ENCODE assay signal across 11 cellular contexts in genomic region chr1:155463865-155464264, GRCh38.
DNase-seq lines count a peak whose midpoint lies in the region; ATAC-seq and TF ChIP-seq lines count a peak whose summit lies in the region.
"Had no signal": no experiment of that assay in that cellular context is flagged by ENCODE, and none has a peak within 500 bp of the region (broad histone marks: within the 10 kb centered on the region; RNA-seq: fewer than 3 reads in every experiment).

No MANE protein-coding gene starts in this region.

- TF ChIP-seq CTCF in SK-N-SH (IDR thresholded peaks at IDR 0.05), result no peak

- H3K4me1 Mint-ChIP-seq in stimulated activated effector memory CD8-positive, alpha-beta T cell treated with anti-CD3 and anti-CD28 coated beads, Interleukin-12 subunit alpha, Interleukin-12 subunit beta, amount 100 ng/mL, for 72 hours, result peaks cover 23% of the 10 kb centered on the region

- no peaks in the 10 kb centered on the region for H3K27me3 ChIP-seq in SK-N-SH (ENCODE audit: insufficient read depth)

- CTCF ChIA-PET in SK-N-SH (lab: Yijun Ruan, JAX), result interaction anchor here (1.0 to 1.7 kb wide), 2 partner anchors 9 to 12 kb away, joined by 3 to 4 read pairs; no protein-coding TSS in a partner anchor

- no peak for TF ChIP-seq RAD21 in SK-N-SH (IDR thresholded peaks at IDR 0.05; ENCODE audit: low read length)

- no peaks in the 10 kb centered on the region for H3K9me3 Mint-ChIP-seq in stimulated activated effector memory CD8-positive, alpha-beta T cell treated with anti-CD3 and anti-CD28 coated beads, Interleukin-12 subunit alpha, Interleukin-12 subunit beta, amount 100 ng/mL, for 72 hours
- H3K9me3 Mint-ChIP-seq: central memory CD8-positive, alpha-beta T cell had no signal

- peak overlapping the region; percentile 13 for H3K27ac Mint-ChIP-seq in stimulated activated effector memory CD8-positive, alpha-beta T cell treated with anti-CD3 and anti-CD28 coated beads, Interleukin-12 subunit alpha, Interleukin-12 subunit beta, amount 100 ng/mL, for 72 hours

- peaks cover 30% of the 10 kb centered on the region for H3K36me3 Mint-ChIP-seq in stimulated activated effector memory CD8-positive, alpha-beta T cell treated with anti-CD3 and anti-CD28 coated beads, Interleukin-12 subunit alpha, Interleukin-12 subunit beta, amount 100 ng/mL, for 72 hours

- no peak overlapping the region for H3K4me3 ChIP-seq in SK-N-SH (ENCODE audit: low read depth in 2 of 2, low read length in 1 of 2)
- H3K4me3 ChIP-seq: K562 had no signal

- no peaks in the 10 kb centered on the region for H3K9me3 ChIP-seq in SK-N-SH

- POLR2A ChIA-PET in SK-N-SH (lab: Yijun Ruan, JAX), result no interaction called here

- ATAC-seq in stimulated activated effector memory CD8-positive, alpha-beta T cell treated with anti-CD3 and anti-CD28 coated beads, Interleukin-12 subunit alpha, Interleukin-12 subunit beta, amount 100 ng/mL, for 72 hours, result no peak
- ATAC-seq in GM21717 (IDR thresholded peaks at IDR 0.05; ENCODE audit: unreplicated experiment) (no peak), GM19397 (IDR thresholded peaks at IDR 0.05; ENCODE audit: unreplicated experiment) (no peak)
- ATAC-seq: K562 had no signal

- peak in 1 of 2 experiments; percentile 15; a peak in 1 of 4 replicates for TF ChIP-seq EP300 in SK-N-SH (IDR thresholded peaks at IDR 0.05; ENCODE audit: borderline replicate concordance in 1 of 2, low read depth in 1 of 2, low read length in 1 of 2)

- 23% methylated on average over 2 of the region's 2 CpGs for WGBS in SK-N-SH (ENCODE audit: low lambda C conversion rate)

- H2AFZ ChIP-seq in SK-N-SH (ENCODE audit: low read depth), result no peak overlapping the region

- peaks cover 33 to 37% of the 10 kb centered on the region in 2 experiments; a peak in 2 of 4 replicates for H3K4me1 ChIP-seq in SK-N-SH (ENCODE audit: control insufficient read depth in 1 of 2, insufficient read depth in 2 of 2, low read depth in 1 of 2, low read length in 1 of 2)

- peaks cover 12 to 26% of the 10 kb centered on the region in 2 experiments for H3K36me3 ChIP-seq in SK-N-SH (replicated peaks in 1 of 2; ENCODE audit: control insufficient read depth in 1 of 2, insufficient read depth in 2 of 2, low read length in 1 of 2)

- no peaks in the 10 kb centered on the region for H3K9me2 ChIP-seq in SK-N-SH

- peaks cover 74% of the 10 kb centered on the region for H3K79me2 ChIP-seq in SK-N-SH (ENCODE audit: insufficient read depth)

- peaks cover 52% of the 10 kb centered on the region for H3F3A ChIP-seq in SK-N-SH (replicated peaks; ENCODE audit: insufficient read depth)

- H3K4me3 Mint-ChIP-seq in stimulated activated effector memory CD8-positive, alpha-beta T cell treated with anti-CD3 and anti-CD28 coated beads, Interleukin-12 subunit alpha, Interleukin-12 subunit beta, amount 100 ng/mL, for 72 hours, result no peak overlapping the region
- H3K4me3 Mint-ChIP-seq: central memory CD8-positive, alpha-beta T cell had no signal

- no peak overlapping the region for H3K4me2 ChIP-seq in SK-N-SH

- in situ Hi-C loops in G401 (cut with HindIII; ENCODE audit: low sequenced_read_pairs), result no loop called here

- DNase-seq in ELR (ENCODE audit: low read depth) (peak; percentile 83), SK-N-SH (no peak), fibroblast of the conjunctiva (ENCODE audit: low read depth) (peak; percentile 70), G401 (ENCODE audit: low spot score) (no peak)
- no peak for DNase-seq in stimulated activated effector memory CD8-positive, alpha-beta T cell treated with anti-CD3 and anti-CD28 coated beads, Interleukin-12 subunit alpha, Interleukin-12 subunit beta, amount 100 ng/mL, for 72 hours (ENCODE audit: low spot score in 2 of 2)
- DNase-seq: hypothalamus, NCI-H524 treated with DMSO at 0.1 percent for 48 hours had no signal

- H4K20me1 ChIP-seq in SK-N-SH (ENCODE audit: insufficient read depth), result 0 out of 2 replicates have a peak, but pooled peaks cover 4% of the 10 kb centered on the region

- H3K27ac ChIP-seq in SK-N-SH (ENCODE audit: low read depth in 2 of 2, low read length in 1 of 2), result peak overlapping the region; percentile 75 to 97

- peak overlapping the region; percentile 38; the same call in 1 of the 2 replicates for H3K9ac ChIP-seq in SK-N-SH

TF ChIP-seq in SK-N-SH, 30 proteins besides CTCF, POLR2A, EP300 and RAD21 (continues in another document):
- TF ChIP-seq IRF3 (IDR thresholded peaks at IDR 0.05; ENCODE audit: low read depth, low read length), result no peak
- TF ChIP-seq POLR2AphosphoS5 (IDR thresholded peaks at IDR 0.05; ENCODE audit: low read depth, low read length), result no peak; the same call in 1 of the 2 replicates
- no peak for TF ChIP-seq CHD2 (IDR thresholded peaks at IDR 0.05; ENCODE audit: low read length, partially characterized antibody)
- TF ChIP-seq USF2 (IDR thresholded peaks at IDR 0.05; ENCODE audit: borderline replicate concordance, low read depth, low read length), result no peak
- 0 out of 2 replicates have a peak, but pooled peaks have one; percentile 8 for TF ChIP-seq NFIC (IDR thresholded peaks at IDR 0.05; ENCODE audit: borderline replicate concordance)
- peak; percentile 77; the same call in 1 of the 2 replicates for TF ChIP-seq FOSL2 (IDR thresholded peaks at IDR 0.05; ENCODE audit: borderline replicate concordance, low read depth)
- TF ChIP-seq JUND (IDR thresholded peaks at IDR 0.05), result peak; percentile 68
- no peak for TF ChIP-seq TEAD4 (IDR thresholded peaks at IDR 0.05; ENCODE audit: borderline replicate concordance, insufficient read depth)
- peak; percentile 50 for TF ChIP-seq TCF12 (IDR thresholded peaks at IDR 0.05)
- TF ChIP-seq PBX3 (IDR thresholded peaks at IDR 0.05), result 0 out of 2 replicates have a peak, but pooled peaks have one; percentile 21
- TF ChIP-seq RCOR1 (IDR thresholded peaks at IDR 0.05; ENCODE audit: low read length), result no peak
- no peak for TF ChIP-seq RXRA (IDR thresholded peaks at IDR 0.05; ENCODE audit: borderline replicate concordance, low read depth)
- TF ChIP-seq GATA2 (CRISPR knock-in tag; IDR thresholded peaks at IDR 0.05), result no peak
- no peak for TF ChIP-seq EZH2phosphoT487 (IDR thresholded peaks at IDR 0.05; ENCODE audit: borderline replicate concordance, low read depth)
- TF ChIP-seq ZBTB33 (IDR thresholded peaks at IDR 0.05; ENCODE audit: borderline replicate concordance, low read depth), result no peak
- TF ChIP-seq FOXM1 (IDR thresholded peaks at IDR 0.05; ENCODE audit: low read depth), result no peak
- TF ChIP-seq GABPA (IDR thresholded peaks at IDR 0.05; ENCODE audit: low read depth), result no peak
- TF ChIP-seq TAF1 (IDR thresholded peaks at IDR 0.05; ENCODE audit: borderline replicate concordance, low read depth, low read length), result no peak
- TF ChIP-seq ELF1 (IDR thresholded peaks at IDR 0.05), result no peak
- peak; percentile 74; the same call in 1 of the 2 replicates for TF ChIP-seq YY1 (IDR thresholded peaks at IDR 0.05; ENCODE audit: low read depth)
- no peak for TF ChIP-seq MAX (IDR thresholded peaks at IDR 0.05; ENCODE audit: low read depth)
- TF ChIP-seq FOXJ3 (CRISPR knock-in tag; IDR thresholded peaks at IDR 0.05), result no peak
- TF ChIP-seq MEF2A (IDR thresholded peaks at IDR 0.05; ENCODE audit: borderline replicate concordance, low read depth), result no peak
- TF ChIP-seq SMC3 (IDR thresholded peaks at IDR 0.05; ENCODE audit: low read depth, low read length), result no peak

Comparison
In these comparisons a context has a peak if more than half of its experiments do, and no peak if none do; other contexts are left out.
1. DNase-seq: peak in ELR (single experiment) and fibroblast of the conjunctiva (single experiment); none in SK-N-SH (single experiment), stimulated activated effector memory CD8-positive, alpha-beta T cell treated with anti-CD3 and anti-CD28 coated beads, Interleukin-12 subunit alpha, Interleukin-12 subunit beta, amount 100 ng/mL, for 72 hours (0 of 2) and G401 (single experiment).